Comparison of ENCODE assay signal across 10 cellular contexts in the genomic region with DNA sequence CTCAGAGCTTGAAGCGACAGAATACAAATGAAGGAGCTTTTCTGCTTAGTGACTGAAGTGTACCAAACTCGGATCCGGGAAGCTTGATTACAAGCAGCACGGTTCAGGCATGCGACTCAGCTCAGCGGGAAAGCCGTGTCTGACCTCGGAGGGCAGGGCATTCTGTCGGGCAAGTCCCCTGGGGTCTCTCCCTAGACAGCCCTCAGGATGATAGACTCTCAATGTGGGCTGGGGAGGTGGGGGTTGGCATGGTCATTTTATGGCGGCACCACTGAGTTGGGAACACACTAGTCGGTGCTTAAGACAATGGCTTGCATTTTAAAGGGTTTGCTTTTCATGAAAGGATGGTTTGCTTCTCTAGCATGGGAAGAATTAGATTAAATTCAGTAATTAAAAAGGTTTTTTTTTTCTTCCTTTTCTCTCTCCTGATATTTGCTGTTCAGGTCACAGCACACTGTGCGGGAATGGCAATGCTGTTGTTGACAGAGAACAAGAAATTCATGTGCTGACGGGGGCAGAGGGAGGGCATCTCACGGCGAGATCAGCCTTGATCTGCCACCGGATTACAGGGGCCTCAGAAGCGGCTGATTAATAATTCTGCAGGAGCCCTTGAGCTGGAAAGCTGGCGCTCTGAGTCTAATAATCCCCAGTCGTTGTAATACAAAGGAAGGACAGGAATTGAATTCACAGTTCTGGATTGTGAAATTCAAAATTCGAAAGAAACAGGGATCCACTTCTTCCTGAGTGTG.
DNase-seq lines count a peak whose midpoint lies in the region; ATAC-seq and TF ChIP-seq lines count a peak whose summit lies in the region.
"Had no signal": no experiment of that assay in that cellular context is flagged by ENCODE, and none has a peak within 500 bp of the region (broad histone marks: within the 10 kb centered on the region; RNA-seq: fewer than 3 reads in every experiment).

No MANE protein-coding gene starts in this region.

- DNase-seq in activated T-cell treated with anti-CD3 and anti-CD28 coated beads, Interleukin-2, amount 50 U/mL, for 24 hours = no peak
- DNase-seq in activated T-cell treated with anti-CD3 and anti-CD28 coated beads, Interleukin-2, amount 50 U/mL, for 48 hours = no peak
- DNase-seq in myocyte (ENCODE audit: low read depth) (peak; percentile 30), uterus (no peak)
- no peak for DNase-seq in activated naive CD4-positive, alpha-beta T cell treated with anti-CD3 and anti-CD28 coated beads for 36 hours
- DNase-seq: NCI-H2081 had no signal

- CTCF ChIA-PET in activated naive CD4-positive, alpha-beta T cell treated with anti-CD3 and anti-CD28 coated beads for 36 hours (lab: Charles Lee) = interaction anchor here (0.9 kb wide), 1 partner anchor 357 kb away, joined by 3 read pairs; no protein-coding TSS in a partner anchor

- H3K4me1 Mint-ChIP-seq in activated T-cell treated with anti-CD3 and anti-CD28 coated beads, Interleukin-2, amount 50 U/mL, for 24 hours (ENCODE audit: low read depth) = peaks cover 79% of the 10 kb centered on the region
- H3K4me1 Mint-ChIP-seq in activated naive CD4-positive, alpha-beta T cell treated with anti-CD3 and anti-CD28 coated beads for 36 hours (ENCODE audit: low read depth) = peaks cover 42% of the 10 kb centered on the region

- no peaks in the 10 kb centered on the region for H3K27me3 ChIP-seq in endocrine pancreas (ENCODE audit: control insufficient read depth, insufficient read depth, low read length)
- H3K27me3 ChIP-seq in uterus = no peaks in the 10 kb centered on the region

- H3K36me3 Mint-ChIP-seq in activated T-cell treated with anti-CD3 and anti-CD28 coated beads, Interleukin-2, amount 50 U/mL, for 24 hours (ENCODE audit: low read depth) = peaks cover 99% of the 10 kb centered on the region
- H3K36me3 Mint-ChIP-seq in activated naive CD4-positive, alpha-beta T cell treated with anti-CD3 and anti-CD28 coated beads for 36 hours (ENCODE audit: low read depth) = peaks cover 43% of the 10 kb centered on the region

- H3K9me3 Mint-ChIP-seq in activated T-cell treated with anti-CD3 and anti-CD28 coated beads, Interleukin-2, amount 50 U/mL, for 24 hours = no peaks in the 10 kb centered on the region
- H3K9me3 Mint-ChIP-seq in activated naive CD4-positive, alpha-beta T cell treated with anti-CD3 and anti-CD28 coated beads for 36 hours = no peaks in the 10 kb centered on the region

- no peak for ATAC-seq in HG02840 (IDR thresholded peaks at IDR 0.05; ENCODE audit: low FRiP score, unreplicated experiment)
- ATAC-seq in GM19455 (IDR thresholded peaks at IDR 0.05; ENCODE audit: unreplicated experiment) = no peak
- ATAC-seq: esophagus mucosa had no signal

- TF ChIP-seq POLR2A in uterus (IDR thresholded peaks at IDR 0.05) = no peak

- TF ChIP-seq CTCF in uterus (IDR thresholded peaks at IDR 0.05) = no peak

- intact Hi-C loops in uterus (cut with DNase I; ENCODE audit: low total_unique reads) = no loop called here
- intact Hi-C loops in activated naive CD4-positive, alpha-beta T cell treated with anti-CD3 and anti-CD28 coated beads for 36 hours (cut with micrococcal nuclease) = no loop called here

- H3K9me3 ChIP-seq in endocrine pancreas (ENCODE audit: control insufficient read depth, low read length) = no peaks in the 10 kb centered on the region
- no peaks in the 10 kb centered on the region for H3K9me3 ChIP-seq in uterus

- H3K4me3 Mint-ChIP-seq in activated T-cell treated with anti-CD3 and anti-CD28 coated beads, Interleukin-2, amount 50 U/mL, for 24 hours = no peak overlapping the region
- H3K4me3 Mint-ChIP-seq in activated naive CD4-positive, alpha-beta T cell treated with anti-CD3 and anti-CD28 coated beads for 36 hours = no peak overlapping the region

- H3K4me1 ChIP-seq in endocrine pancreas (ENCODE audit: control insufficient read depth, insufficient read depth, low read length) (peaks cover 14% of the 10 kb centered on the region), uterus (peaks cover 0 to 10% of the 10 kb centered on the region in 2 donors)

- no peak overlapping the region for H3K9ac ChIP-seq in endocrine pancreas (ENCODE audit: control insufficient read depth, insufficient read depth, low read length)

- H3K27ac Mint-ChIP-seq in activated T-cell treated with anti-CD3 and anti-CD28 coated beads, Interleukin-2, amount 50 U/mL, for 24 hours = peak overlapping the region; percentile 79
- no peak overlapping the region for H3K27ac Mint-ChIP-seq in activated naive CD4-positive, alpha-beta T cell treated with anti-CD3 and anti-CD28 coated beads for 36 hours

- H3K36me3 ChIP-seq in endocrine pancreas (ENCODE audit: control insufficient read depth, insufficient read depth, low read length) = peaks cover 3% of the 10 kb centered on the region
- H3K36me3 ChIP-seq in uterus = no peaks in the 10 kb centered on the region

- H3K4me3 ChIP-seq in endocrine pancreas (ENCODE audit: control insufficient read depth, insufficient read depth, low read length) (peak overlapping the region; percentile 15), uterus (no peak overlapping the region)

- H3K27ac ChIP-seq in uterus = peak overlapping the region; percentile 68 to 84

- no peaks in the 10 kb centered on the region for H3K27me3 Mint-ChIP-seq in activated T-cell treated with anti-CD3 and anti-CD28 coated beads, Interleukin-2, amount 50 U/mL, for 24 hours
- no peaks in the 10 kb centered on the region for H3K27me3 Mint-ChIP-seq in activated naive CD4-positive, alpha-beta T cell treated with anti-CD3 and anti-CD28 coated beads for 36 hours (ENCODE audit: low read depth)
